Comparison of ENCODE assay signal across 2 cellular contexts in the genomic region with DNA sequence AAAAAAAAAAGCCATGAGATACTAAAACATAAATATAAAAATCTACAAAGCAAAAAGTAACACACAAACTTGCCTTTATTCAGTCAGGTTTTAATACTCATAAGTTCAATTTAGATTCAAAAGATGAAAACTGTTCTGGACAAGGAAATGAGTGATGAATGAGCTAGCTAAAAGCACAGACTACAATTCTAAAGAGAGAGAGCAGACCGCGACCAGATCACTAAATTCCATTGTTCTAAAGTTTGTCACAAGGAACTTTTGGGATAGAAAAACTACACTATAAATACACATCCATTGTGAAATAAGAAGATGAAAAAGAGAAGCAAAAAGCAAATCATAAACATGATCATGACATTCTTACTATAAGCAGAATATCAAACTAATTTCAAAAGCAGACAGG.
TF ChIP-seq lines count a peak whose summit lies in the region.

No MANE protein-coding gene starts in this region.

TF ChIP-seq in SK-N-SH treated with all-trans-retinoic acid at 6 μM for 48 hours, 23 proteins besides CTCF, POLR2A, EP300 and RAD21 (continued from another document):
- TF ChIP-seq, protein P1, sequence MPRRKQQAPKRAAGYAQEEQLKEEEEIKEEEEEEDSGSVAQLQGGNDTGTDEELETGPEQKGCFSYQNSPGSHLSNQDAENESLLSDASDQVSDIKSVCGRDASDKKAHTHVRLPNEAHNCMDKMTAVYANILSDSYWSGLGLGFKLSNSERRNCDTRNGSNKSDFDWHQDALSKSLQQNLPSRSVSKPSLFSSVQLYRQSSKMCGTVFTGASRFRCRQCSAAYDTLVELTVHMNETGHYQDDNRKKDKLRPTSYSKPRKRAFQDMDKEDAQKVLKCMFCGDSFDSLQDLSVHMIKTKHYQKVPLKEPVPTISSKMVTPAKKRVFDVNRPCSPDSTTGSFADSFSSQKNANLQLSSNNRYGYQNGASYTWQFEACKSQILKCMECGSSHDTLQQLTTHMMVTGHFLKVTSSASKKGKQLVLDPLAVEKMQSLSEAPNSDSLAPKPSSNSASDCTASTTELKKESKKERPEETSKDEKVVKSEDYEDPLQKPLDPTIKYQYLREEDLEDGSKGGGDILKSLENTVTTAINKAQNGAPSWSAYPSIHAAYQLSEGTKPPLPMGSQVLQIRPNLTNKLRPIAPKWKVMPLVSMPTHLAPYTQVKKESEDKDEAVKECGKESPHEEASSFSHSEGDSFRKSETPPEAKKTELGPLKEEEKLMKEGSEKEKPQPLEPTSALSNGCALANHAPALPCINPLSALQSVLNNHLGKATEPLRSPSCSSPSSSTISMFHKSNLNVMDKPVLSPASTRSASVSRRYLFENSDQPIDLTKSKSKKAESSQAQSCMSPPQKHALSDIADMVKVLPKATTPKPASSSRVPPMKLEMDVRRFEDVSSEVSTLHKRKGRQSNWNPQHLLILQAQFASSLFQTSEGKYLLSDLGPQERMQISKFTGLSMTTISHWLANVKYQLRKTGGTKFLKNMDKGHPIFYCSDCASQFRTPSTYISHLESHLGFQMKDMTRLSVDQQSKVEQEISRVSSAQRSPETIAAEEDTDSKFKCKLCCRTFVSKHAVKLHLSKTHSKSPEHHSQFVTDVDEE (CRISPR knock-in tag; IDR thresholded peaks at IDR 0.05) = no peak
- no peak for TF ChIP-seq CSDC2 (CRISPR knock-in tag; IDR thresholded peaks at IDR 0.05)
- TF ChIP-seq CSRNP3 (CRISPR knock-in tag; IDR thresholded peaks at IDR 0.05) = no peak
- TF ChIP-seq PATZ1 (CRISPR knock-in tag; IDR thresholded peaks at IDR 0.05; ENCODE audit: borderline replicate concordance) = no peak
- TF ChIP-seq CREB5 (CRISPR knock-in tag; IDR thresholded peaks at IDR 0.05; ENCODE audit: low read depth) = no peak
- no peak for TF ChIP-seq ZC3H10 (CRISPR knock-in tag; IDR thresholded peaks at IDR 0.05)
- no peak for TF ChIP-seq BACH2 (CRISPR knock-in tag; IDR thresholded peaks at IDR 0.05; ENCODE audit: borderline replicate concordance)

TF ChIP-seq in WTC11, 78 proteins besides CTCF, POLR2A, EP300 and RAD21 (continued from another document):
- TF ChIP-seq ERG (CRISPR knock-in tag; IDR thresholded peaks at IDR 0.05) (no peak), ZNF263 (CRISPR knock-in tag; IDR thresholded peaks at IDR 0.05; ENCODE audit: low read depth) (no peak), JAZF1 (CRISPR knock-in tag; IDR thresholded peaks at IDR 0.05) (no peak), ZNF396 (CRISPR knock-in tag; IDR thresholded peaks at IDR 0.05; ENCODE audit: borderline replicate concordance) (no peak)
